ENCODE assay signal across 19 cellular contexts in genomic region chr22:42907404-42908081, GRCh38. TPM values are rescaled to one million over a fixed set of nuclear protein-coding genes. Genes with fewer than 3 reads are reported as not detected.
DNase-seq lines count a peak whose midpoint lies in the region; ATAC-seq and TF ChIP-seq lines count a peak whose summit lies in the region.
"Had no signal": no experiment of that assay in that cellular context is flagged by ENCODE, and none has a peak within 500 bp of the region (broad histone marks: within the 10 kb centered on the region; RNA-seq: fewer than 3 reads in every experiment).

No MANE protein-coding gene starts in this region.

- no peaks in the 10 kb centered on the region for H3K27me3 Mint-ChIP-seq in stimulated activated naive B cell treated with anti-CD40 and anti-IgM and Interleukin-4, amounts not matched to agents 10 μg/mL and 1 μg/mL and 100 μg/mL, for 72 hours
- H3K27me3 Mint-ChIP-seq in mesothelial cell of epicardium (ENCODE audit: low read depth) = no peaks in the 10 kb centered on the region
- H3K27me3 Mint-ChIP-seq: activated naive CD8-positive, alpha-beta T cell; naive thymus-derived CD4-positive, alpha-beta T cell; T-helper 17 cell had no signal

- H3K27ac ChIP-seq in Peyer's patch (peak overlapping the region in 3 of 4 donors; percentile 2 to 44 (median 7)), colonic mucosa (peak overlapping the region; percentile 37), left lung (peak overlapping the region; percentile 41 to 69), stomach (peak overlapping the region in 4 of 5 donors; percentile 53 to 73 (median 70)), testis (no peak overlapping the region)
- H3K27ac ChIP-seq: KMS-11 had no signal

- H3K36me3 ChIP-seq in Peyer's patch = peaks cover 0 to 37% (median 0%) of the 10 kb centered on the region in 3 donors
- H3K36me3 ChIP-seq in colonic mucosa = no peaks in the 10 kb centered on the region
- peaks cover 0 to 49% of the 10 kb centered on the region in 2 donors for H3K36me3 ChIP-seq in left lung
- peaks cover 4 to 43% (median 22%) of the 10 kb centered on the region in 4 donors for H3K36me3 ChIP-seq in stomach
- no peaks in the 10 kb centered on the region for H3K36me3 ChIP-seq in testis (ENCODE audit: low read depth, missing control alignments)

- H3K9me3 ChIP-seq in Peyer's patch = no peaks in the 10 kb centered on the region
- H3K9me3 ChIP-seq in colonic mucosa = no peaks in the 10 kb centered on the region
- H3K9me3 ChIP-seq in left lung = no peaks in the 10 kb centered on the region
- H3K9me3 ChIP-seq in stomach = no peaks in the 10 kb centered on the region
- H3K9me3 ChIP-seq in testis = no peaks in the 10 kb centered on the region

- no peak overlapping the region for H3K27ac Mint-ChIP-seq in stimulated activated naive B cell treated with anti-CD40 and anti-IgM and Interleukin-4, amounts not matched to agents 10 μg/mL and 1 μg/mL and 100 μg/mL, for 72 hours
- no peak overlapping the region for H3K27ac Mint-ChIP-seq in mesothelial cell of epicardium
- H3K27ac Mint-ChIP-seq: activated naive CD8-positive, alpha-beta T cell; T-helper 17 cell had no signal

- H3K36me3 Mint-ChIP-seq in stimulated activated naive B cell treated with anti-CD40 and anti-IgM and Interleukin-4, amounts not matched to agents 10 μg/mL and 1 μg/mL and 100 μg/mL, for 72 hours = peaks cover 26 to 49% of the 10 kb centered on the region in 2 donors
- H3K36me3 Mint-ChIP-seq in mesothelial cell of epicardium = peaks cover 2% of the 10 kb centered on the region
- H3K36me3 Mint-ChIP-seq: activated naive CD8-positive, alpha-beta T cell had no signal

- no peak for TF ChIP-seq EP300 in stomach (IDR thresholded peaks at IDR 0.05)

- DNase-seq in Peyer's patch (no peak), colonic mucosa (no peak), left lung (no peak), stomach (no peak), testis (no peak), mesothelial cell of epicardium (ENCODE audit: low spot score in 2 of 2, unreplicated experiment in 2 of 2) (no peak)
- DNase-seq in stimulated activated naive B cell treated with anti-CD40 and anti-IgM and Interleukin-4, amounts not matched to agents 10 μg/mL and 1 μg/mL and 100 μg/mL, for 72 hours = no peak
- DNase-seq: activated T-cell treated with anti-CD3 and anti-CD28 coated beads, Interleukin-2, amount 50 U/mL, for 1 hour; effector CD4-positive, alpha-beta T cell; kidney glomerular epithelial cell; naive thymus-derived CD4-positive, alpha-beta T cell; NCI-H187; NCI-H524 treated with DMSO at 0.1 percent for 48 hours; small intestine; T-helper 17 cell had no signal

- no peak overlapping the region for H3K4me3 Mint-ChIP-seq in stimulated activated naive B cell treated with anti-CD40 and anti-IgM and Interleukin-4, amounts not matched to agents 10 μg/mL and 1 μg/mL and 100 μg/mL, for 72 hours
- H3K4me3 Mint-ChIP-seq in mesothelial cell of epicardium = no peak overlapping the region
- H3K4me3 Mint-ChIP-seq: activated naive CD8-positive, alpha-beta T cell; naive thymus-derived CD4-positive, alpha-beta T cell; T-helper 17 cell had no signal

- intact Hi-C loops in colonic mucosa (cut with DNase I) (no loop called here), left lung (cut with DNase I) (no loop called here), stomach (cut with DNase I; ENCODE audit: low total_unique reads) (no loop called here), testis (cut with DNase I; ENCODE audit: low total_unique reads) (no loop called here)

- peak; percentile 60 for ATAC-seq in left lung
- no peak for ATAC-seq in GM21515 (IDR thresholded peaks at IDR 0.05; ENCODE audit: unreplicated experiment)
- ATAC-seq in stimulated activated naive B cell treated with anti-CD40 and anti-IgM and Interleukin-4, amounts not matched to agents 10 μg/mL and 1 μg/mL and 100 μg/mL, for 72 hours (replicated peaks) = no peak
- ATAC-seq: naive thymus-derived CD4-positive, alpha-beta T cell; Panc1; T-helper 17 cell had no signal

- no peak overlapping the region for H3K4me3 ChIP-seq in Peyer's patch
- H3K4me3 ChIP-seq in colonic mucosa = no peak overlapping the region
- no peak overlapping the region for H3K4me3 ChIP-seq in left lung
- H3K4me3 ChIP-seq in stomach = no peak overlapping the region
- H3K4me3 ChIP-seq in testis = no peak overlapping the region

- H3K4me1 ChIP-seq in Peyer's patch = peaks cover 0 to 29% (median 0%) of the 10 kb centered on the region in 4 donors
- peaks cover 11% of the 10 kb centered on the region for H3K4me1 ChIP-seq in colonic mucosa
- H3K4me1 ChIP-seq in left lung = peaks cover 23 to 60% of the 10 kb centered on the region in 2 donors
- H3K4me1 ChIP-seq in stomach = peaks cover 46 to 84% (median 68%) of the 10 kb centered on the region in 4 donors
- peaks cover 20% of the 10 kb centered on the region for H3K4me1 ChIP-seq in testis

- H3K27me3 ChIP-seq in Peyer's patch (no peaks in the 10 kb centered on the region), colonic mucosa (no peaks in the 10 kb centered on the region), left lung (no peaks in the 10 kb centered on the region), stomach (no peaks in the 10 kb centered on the region), testis (no peaks in the 10 kb centered on the region)

- H3K9me3 Mint-ChIP-seq in stimulated activated naive B cell treated with anti-CD40 and anti-IgM and Interleukin-4, amounts not matched to agents 10 μg/mL and 1 μg/mL and 100 μg/mL, for 72 hours = no peaks in the 10 kb centered on the region
- no peaks in the 10 kb centered on the region for H3K9me3 Mint-ChIP-seq in mesothelial cell of epicardium
- H3K9me3 Mint-ChIP-seq: naive thymus-derived CD4-positive, alpha-beta T cell had no signal

- no peak for TF ChIP-seq POLR2A in Peyer's patch (IDR thresholded peaks at IDR 0.05)
- no peak for TF ChIP-seq POLR2A in stomach (IDR thresholded peaks at IDR 0.05)
- TF ChIP-seq POLR2A in testis (IDR thresholded peaks at IDR 0.05) = no peak

- no peak for TF ChIP-seq CTCF in Peyer's patch (IDR thresholded peaks at IDR 0.05)
- no peak for TF ChIP-seq CTCF in colonic mucosa (IDR thresholded peaks at IDR 0.05)
- TF ChIP-seq CTCF in left lung (IDR thresholded peaks at IDR 0.05) = no peak
- TF ChIP-seq CTCF in stomach (IDR thresholded peaks at IDR 0.05) = no peak
- TF ChIP-seq CTCF in testis (IDR thresholded peaks at IDR 0.05) = no peak
- no peak for TF ChIP-seq CTCF in mesothelial cell of epicardium (IDR thresholded peaks at IDR 0.05; ENCODE audit: unreplicated experiment)

- 85 to 91% (median 86%) methylated on average over 22 of the region's 22 CpGs for WGBS in stomach, 5 donors
- WGBS in testis, 2 donors = 79 to 82% methylated on average over 20 to 22 of the region's 22 CpGs

- peaks cover 24 to 34% of the 10 kb centered on the region in 2 donors for H3K4me1 Mint-ChIP-seq in stimulated activated naive B cell treated with anti-CD40 and anti-IgM and Interleukin-4, amounts not matched to agents 10 μg/mL and 1 μg/mL and 100 μg/mL, for 72 hours
- H3K4me1 Mint-ChIP-seq in mesothelial cell of epicardium = no peaks in the 10 kb centered on the region

- H3K9ac ChIP-seq in colonic mucosa (ENCODE audit: low read depth in 2 of 2, low read length in 2 of 2) = no peak overlapping the region
- H3K9ac ChIP-seq: KMS-11 had no signal

RNA-seq across cellular contexts. Expression of gene ARFGAP3, which starts 50.5 kb away (rescaled TPM):
- total RNA-seq in Peyer's patch (10 to 100 TPM; 31.4 to 87.0 (median 57.8) TPM), colonic mucosa (10 to 100 TPM; 29.4 to 47.7 TPM), left lung (10 to 100 TPM; 45.3 to 52.8 TPM), stomach (10 to 100 TPM in 4 of 5 donors, 1 to 10 TPM in 1; 4.6 to 77.5 (median 40.6) TPM), testis (10 to 100 TPM; 50.2 to 54.1 TPM), mesothelial cell of epicardium (33.4 to 38.3 TPM (median 36.2 TPM) in 3 replicates)
- polyA plus RNA-seq in stomach (10 to 100 TPM; 23.2 to 51.9 (median 39.2) TPM), testis (ENCODE audit: insufficient read depth, low read depth, low replicate concordance) (82.9 TPM)

Comparison
In these comparisons a context has a peak if more than half of its experiments do, and no peak if none do; other contexts are left out.
1. H3K27ac ChIP-seq: peak in Peyer's patch (3 of 4), colonic mucosa (single experiment), left lung (2 of 2) and stomach (4 of 5); none in testis (0 of 2).